Comparison of ENCODE assay signal across 31 cellular contexts in genomic region chr20:22495172-22495571, GRCh38.
"Had no signal": no experiment of that assay in that cellular context is flagged by ENCODE, and none has a peak within 500 bp of the region (broad histone marks: within the 10 kb centered on the region; RNA-seq: fewer than 3 reads in every experiment).

No MANE protein-coding gene starts in this region.

- H3K36me3 ChIP-seq: colonic mucosa, gastroesophageal sphincter, heart left ventricle, left lung, neutrophil, prostate gland, right atrium auricular region, sigmoid colon, stomach, tibial artery had no signal

- H3K9me3 Mint-ChIP-seq: dendritic cell treated with granulocyte-macrophage colony-stimulating factor and Interleukin-4, amounts not matched to agents 40 ng/mL and 50 ng/mL, for 4 days; endodermal cell; mesothelial cell of epicardium; type B pancreatic cell had no signal

- H3K27ac Mint-ChIP-seq: dendritic cell treated with granulocyte-macrophage colony-stimulating factor and Interleukin-4, amounts not matched to agents 40 ng/mL and 50 ng/mL, for 4 days; endodermal cell; mesothelial cell of epicardium; naive B cell; natural killer cell treated with Interleukin-12 subunit alpha and Interleukin-12 subunit beta and Interleukin-15 and Interleukin-18, amount 100 ng/mL, for 72 hours; stimulated activated effector memory CD8-positive, alpha-beta T cell treated with anti-CD3 and anti-CD28 coated beads, Interleukin-12 subunit alpha, Interleukin-12 subunit beta, amount 100 ng/mL, for 72 hours; type B pancreatic cell had no signal

- H3K4me2 ChIP-seq: hepatocyte had no signal

- H3K4me3 ChIP-seq: colonic mucosa, gastroesophageal sphincter, heart left ventricle, hepatocyte, left lung, mucosa of descending colon, prostate gland, right atrium auricular region, sigmoid colon, stomach, testis, tibial artery had no signal

- DNase-seq: colonic mucosa; effector CD8-positive, alpha-beta T cell; endodermal cell; foreskin keratinocyte; heart left ventricle; left cardiac atrium; left lung; mesenchymal stem cell; mucosa of descending colon; naive B cell; sigmoid colon; stimulated activated CD4-positive, alpha-beta T cell treated with anti-CD3 and anti-CD28 coated beads, Interleukin-2, amount 100 ng/mL, for 24 hours; stimulated activated CD4-positive, alpha-beta T cell treated with anti-CD3 and anti-CD28 coated beads, Interleukin-4, amount 100 ng/mL, for 24 hours; stimulated activated naive CD4-positive, alpha-beta T cell treated with Interleukin-2 at 50 U/mL for 16 hours; stomach; testis; tibial artery had no signal

- H3K79me2 ChIP-seq: hepatocyte had no signal

- H3K36me3 Mint-ChIP-seq: mesothelial cell of epicardium; naive B cell; natural killer cell treated with Interleukin-12 subunit alpha and Interleukin-12 subunit beta and Interleukin-15 and Interleukin-18, amount 100 ng/mL, for 72 hours; stimulated activated effector memory CD8-positive, alpha-beta T cell treated with anti-CD3 and anti-CD28 coated beads, Interleukin-12 subunit alpha, Interleukin-12 subunit beta, amount 100 ng/mL, for 72 hours; type B pancreatic cell had no signal

- H3K9me3 ChIP-seq: colonic mucosa, gastroesophageal sphincter, heart left ventricle, left lung, mucosa of descending colon, neutrophil, prostate gland, right atrium auricular region, sigmoid colon, stomach, testis, tibial artery had no signal

- H3K4me1 ChIP-seq: colonic mucosa, gastroesophageal sphincter, heart left ventricle, left lung, prostate gland, right atrium auricular region, sigmoid colon, testis, tibial artery had no signal

- H3K4me3 Mint-ChIP-seq: dendritic cell treated with granulocyte-macrophage colony-stimulating factor and Interleukin-4, amounts not matched to agents 40 ng/mL and 50 ng/mL, for 4 days; endodermal cell; mesothelial cell of epicardium; naive B cell; natural killer cell treated with Interleukin-12 subunit alpha and Interleukin-12 subunit beta and Interleukin-15 and Interleukin-18, amount 100 ng/mL, for 72 hours; neural crest cell; stimulated activated effector memory CD8-positive, alpha-beta T cell treated with anti-CD3 and anti-CD28 coated beads, Interleukin-12 subunit alpha, Interleukin-12 subunit beta, amount 100 ng/mL, for 72 hours; type B pancreatic cell had no signal

- H3K27me3 ChIP-seq: colonic mucosa, hepatocyte, right atrium auricular region, testis had no signal

- H2AFZ ChIP-seq: hepatocyte had no signal

- H3K27ac ChIP-seq: colonic mucosa, epithelial cell of prostate, foreskin keratinocyte, gastroesophageal sphincter, heart left ventricle, hepatocyte, left lung, neutrophil, prostate gland, right atrium auricular region, sigmoid colon, stomach, testis, tibial artery had no signal

- H3K27me3 Mint-ChIP-seq: dendritic cell treated with granulocyte-macrophage colony-stimulating factor and Interleukin-4, amounts not matched to agents 40 ng/mL and 50 ng/mL, for 4 days; natural killer cell treated with Interleukin-12 subunit alpha and Interleukin-12 subunit beta and Interleukin-15 and Interleukin-18, amount 100 ng/mL, for 72 hours had no signal

- FAIRE-seq: islet of Langerhans had no signal

- ATAC-seq: esophagus mucosa; foreskin keratinocyte; gastroesophageal sphincter; heart left ventricle; left cardiac atrium; left lung; mucosa of descending colon; natural killer cell treated with Interleukin-12 subunit alpha and Interleukin-12 subunit beta and Interleukin-15 and Interleukin-18, amount 100 ng/mL, for 72 hours; stimulated activated effector memory CD8-positive, alpha-beta T cell treated with anti-CD3 and anti-CD28 coated beads, Interleukin-12 subunit alpha, Interleukin-12 subunit beta, amount 100 ng/mL, for 72 hours had no signal

- H3K4me1 Mint-ChIP-seq: mesothelial cell of epicardium; naive B cell; stimulated activated effector memory CD8-positive, alpha-beta T cell treated with anti-CD3 and anti-CD28 coated beads, Interleukin-12 subunit alpha, Interleukin-12 subunit beta, amount 100 ng/mL, for 72 hours had no signal
